ENCODE assay signal across 17 cellular contexts in the genomic region with DNA sequence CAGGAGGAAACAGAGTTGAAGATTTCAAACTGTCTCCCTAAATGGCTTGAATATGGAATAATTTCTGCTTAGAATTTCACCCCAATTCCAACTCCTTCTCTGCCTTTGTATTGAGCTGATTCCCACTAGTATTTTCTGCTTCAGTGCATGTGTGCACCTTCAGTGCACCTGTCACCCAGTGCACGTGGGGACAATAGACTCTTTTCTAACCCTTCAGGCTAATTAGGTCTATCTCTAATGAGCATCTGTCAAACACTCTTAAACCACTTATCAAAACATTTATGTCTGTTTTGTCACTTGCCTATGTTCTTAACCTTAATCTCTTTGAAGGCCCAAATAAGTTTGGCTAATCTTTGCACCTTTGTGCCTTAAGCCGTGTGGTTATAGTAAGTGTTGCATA.
"Had no signal": no experiment of that assay in that cellular context is flagged by ENCODE, and none has a peak within 500 bp of the region (broad histone marks: within the 10 kb centered on the region; RNA-seq: fewer than 3 reads in every experiment).

No MANE protein-coding gene starts in this region.

- DNase-seq: activated CD4-positive, alpha-beta T cell treated with anti-CD3 and anti-CD28 coated beads for 4 hours; activated CD8-positive, alpha-beta memory T cell treated with anti-CD3 and anti-CD28 coated beads, Interleukin-2, amount 50 U/mL, for 48 hours; activated CD8-positive, alpha-beta T cell treated with anti-CD3 and anti-CD28 coated beads, Interleukin-2, amount 10 ng/mL, durations not matched to agents 7 days and 5 days; activated gamma-delta T cell; activated T-cell treated with anti-CD3 and anti-CD28 coated beads, Interleukin-2, amount 50 U/mL, for 72 hours; esophagus squamous epithelium; hypothalamus; kidney; left ventricle myocardium inferior; mucosa of descending colon; naive thymus-derived CD4-positive, alpha-beta T cell; pancreas; stimulated activated CD4-positive, alpha-beta T cell treated with anti-CD3 and anti-CD28 coated beads, Interleukin-12 subunit alpha, Interleukin-12 subunit beta, amount 100 ng/mL, for 4 hours; upper lobe of right lung had no signal

- ATAC-seq: activated CD8-positive, alpha-beta T cell treated with anti-CD3 and anti-CD28 coated beads, Interleukin-2, amount 10 ng/mL, durations not matched to agents 7 days and 5 days; activated naive CD4-positive, alpha-beta T cell treated with anti-CD3 and anti-CD28 coated beads, Interleukin-2, amount 50 U/mL, for 72 hours; activated T-cell treated with anti-CD3 and anti-CD28 coated beads, Interleukin-2, amount 50 U/mL, for 72 hours; mucosa of descending colon; naive thymus-derived CD4-positive, alpha-beta T cell; pancreas; stimulated activated effector memory CD8-positive, alpha-beta T cell treated with anti-CD3 and anti-CD28 coated beads, Interleukin-12 subunit alpha, Interleukin-12 subunit beta, amount 100 ng/mL, for 72 hours; upper lobe of right lung; WTC11 had no signal
